24 cellular contexts compared by ENCODE assay signal in the genomic region with DNA sequence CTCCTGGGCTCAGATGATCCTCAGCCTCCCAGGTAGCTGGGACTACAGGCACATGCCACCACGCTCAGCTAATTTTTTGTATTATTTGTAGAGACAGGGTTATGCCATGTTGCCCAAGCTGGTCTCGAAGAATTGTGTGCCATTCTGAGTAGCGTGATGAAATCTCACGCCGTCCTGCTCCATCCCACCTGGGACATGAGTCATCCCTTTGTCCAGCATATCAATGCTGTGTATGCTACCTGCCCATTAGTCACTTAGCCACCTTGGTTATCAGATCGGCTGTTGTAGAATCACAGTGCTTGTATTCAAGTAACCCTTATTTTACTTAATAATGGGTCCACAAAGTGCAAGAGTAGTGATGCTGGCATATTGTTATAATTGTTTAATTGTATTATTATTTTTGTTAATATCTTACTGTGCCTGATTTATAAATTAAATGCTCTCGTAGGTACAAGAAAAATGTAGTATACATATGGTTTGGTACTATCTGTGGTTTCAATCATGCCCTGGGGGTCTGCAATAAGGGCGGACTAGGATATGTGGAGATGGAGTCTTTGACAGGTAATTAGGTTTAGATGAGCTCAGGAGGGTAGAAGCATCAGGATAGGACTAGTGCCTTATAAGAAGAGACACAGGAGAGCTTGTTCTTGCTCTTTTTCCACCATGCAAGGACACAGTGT. TPM values are rescaled to one million over a fixed set of nuclear protein-coding genes. Genes with fewer than 3 reads are reported as not detected.
"Had no signal": no experiment of that assay in that cellular context is flagged by ENCODE, and none has a peak within 500 bp of the region (broad histone marks: within the 10 kb centered on the region; RNA-seq: fewer than 3 reads in every experiment).

No MANE protein-coding gene starts in this region.

- H3K36me3 Mint-ChIP-seq: activated naive CD8-positive, alpha-beta T cell treated with anti-CD3 and anti-CD28 coated beads, Interleukin-2, amount 10 ng/mL, durations not matched to agents 7 days and 5 days; natural killer cell treated with Interleukin-12 subunit alpha and Interleukin-12 subunit beta and Interleukin-15 and Interleukin-18, amount 100 ng/mL, for 72 hours; WTC11 had no signal

- ATAC-seq: left lung; natural killer cell treated with Interleukin-12 subunit alpha and Interleukin-12 subunit beta and Interleukin-15 and Interleukin-18, amount 100 ng/mL, for 72 hours; WTC11 had no signal

- H3K4me3 Mint-ChIP-seq: activated naive CD4-positive, alpha-beta T cell treated with anti-CD3 and anti-CD28 coated beads for 36 hours; activated naive CD8-positive, alpha-beta T cell treated with anti-CD3 and anti-CD28 coated beads, Interleukin-2, amount 10 ng/mL, durations not matched to agents 7 days and 5 days; natural killer cell treated with Interleukin-12 subunit alpha and Interleukin-12 subunit beta and Interleukin-15 and Interleukin-18, amount 100 ng/mL, for 72 hours; stimulated activated naive CD8-positive, alpha-beta T cell treated with anti-CD3 and anti-CD28 coated beads, Interleukin-15, Interleukin-2, amounts not matched to agents 100 ng/mL and 50 ng/mL, for 24 hours; T-helper 1 cell treated with Interleukin-12 subunit alpha and Interleukin-12 subunit beta and Interleukin-4 antibody, amounts not matched to agents 30 μg/mL and 1 μg/mL, for 36 hours; WTC11 had no signal

- H3K4me1 Mint-ChIP-seq: activated naive CD8-positive, alpha-beta T cell treated with anti-CD3 and anti-CD28 coated beads, Interleukin-2, amount 10 ng/mL, durations not matched to agents 7 days and 5 days; WTC11 had no signal

- H3K9me3 ChIP-seq: left lung, thyroid gland had no signal

- H3K4me3 ChIP-seq: left lung, thyroid gland had no signal

- H3K27ac ChIP-seq: left lung, thyroid gland had no signal

- H3K9me3 Mint-ChIP-seq: activated naive CD4-positive, alpha-beta T cell treated with anti-CD3 and anti-CD28 coated beads for 36 hours; activated naive CD8-positive, alpha-beta T cell treated with anti-CD3 and anti-CD28 coated beads, Interleukin-2, amount 10 ng/mL, durations not matched to agents 7 days and 5 days; natural killer cell treated with Interleukin-12 subunit alpha and Interleukin-12 subunit beta and Interleukin-15 and Interleukin-18, amount 100 ng/mL, for 72 hours; stimulated activated naive CD8-positive, alpha-beta T cell treated with anti-CD3 and anti-CD28 coated beads, Interleukin-15, Interleukin-2, amounts not matched to agents 100 ng/mL and 50 ng/mL, for 24 hours; T-helper 1 cell treated with Interleukin-12 subunit alpha and Interleukin-12 subunit beta and Interleukin-4 antibody, amounts not matched to agents 30 μg/mL and 1 μg/mL, for 36 hours had no signal

- H3K27me3 ChIP-seq: left lung, thyroid gland had no signal

- H3K27ac Mint-ChIP-seq: activated naive CD4-positive, alpha-beta T cell treated with anti-CD3 and anti-CD28 coated beads for 36 hours; activated naive CD8-positive, alpha-beta T cell treated with anti-CD3 and anti-CD28 coated beads, Interleukin-2, amount 10 ng/mL, durations not matched to agents 7 days and 5 days; natural killer cell treated with Interleukin-12 subunit alpha and Interleukin-12 subunit beta and Interleukin-15 and Interleukin-18, amount 100 ng/mL, for 72 hours; progenitor cell of endocrine pancreas; stimulated activated naive CD8-positive, alpha-beta T cell treated with anti-CD3 and anti-CD28 coated beads, Interleukin-15, Interleukin-2, amounts not matched to agents 100 ng/mL and 50 ng/mL, for 24 hours; T-helper 1 cell treated with Interleukin-12 subunit alpha and Interleukin-12 subunit beta and Interleukin-4 antibody, amounts not matched to agents 30 μg/mL and 1 μg/mL, for 36 hours; WTC11 had no signal

- H3K4me1 ChIP-seq: left lung, thyroid gland had no signal

- H3K36me3 ChIP-seq: left lung, thyroid gland had no signal

- DNase-seq: activated CD8-positive, alpha-beta memory T cell treated with anti-CD3 and anti-CD28 coated beads for 24 hours; activated CD8-positive, alpha-beta memory T cell treated with anti-CD3 and anti-CD28 coated beads, Interleukin-2, amount 50 U/mL, for 4 hours; activated naive CD4-positive, alpha-beta T cell treated with anti-CD3 and anti-CD28 coated beads for 36 hours; activated naive CD8-positive, alpha-beta T cell treated with anti-CD3 and anti-CD28 coated beads, Interleukin-2, amount 10 ng/mL, durations not matched to agents 7 days and 5 days; activated T-cell treated with anti-CD3 and anti-CD28 coated beads, Interleukin-2, amount 50 U/mL, for 48 hours; amniotic stem cell; cortex of kidney; foreskin melanocyte; kidney glomerular epithelial cell; left lung; midbrain; stimulated activated CD4-positive, alpha-beta T cell treated with anti-CD3 and anti-CD28 coated beads, Interleukin-12 subunit alpha, Interleukin-12 subunit beta, amount 100 ng/mL, for 4 hours; stimulated activated CD4-positive, alpha-beta T cell treated with anti-CD3 and anti-CD28 coated beads, Interleukin-4, amount 100 ng/mL, for 4 hours; substantia nigra; T1000; thyroid gland had no signal

RNA-seq across cellular contexts. Expression of a gene that starts 26.6 kb away (rescaled TPM):
- total RNA-seq: activated naive CD4-positive, alpha-beta T cell treated with anti-CD3 and anti-CD28 coated beads for 36 hours; activated naive CD8-positive, alpha-beta T cell treated with anti-CD3 and anti-CD28 coated beads, Interleukin-2, amount 10 ng/mL, durations not matched to agents 7 days and 5 days; cerebellum; left lung; lung microvascular endothelial cell; natural killer cell treated with Interleukin-12 subunit alpha and Interleukin-12 subunit beta and Interleukin-15 and Interleukin-18, amount 100 ng/mL, for 72 hours; osteocyte; thyroid gland; WTC11 had no signal

RNA-seq across cellular contexts. Expression of a gene that starts 59.3 kb away (rescaled TPM):
- total RNA-seq: activated naive CD4-positive, alpha-beta T cell treated with anti-CD3 and anti-CD28 coated beads for 36 hours; activated naive CD8-positive, alpha-beta T cell treated with anti-CD3 and anti-CD28 coated beads, Interleukin-2, amount 10 ng/mL, durations not matched to agents 7 days and 5 days; cerebellum; lung microvascular endothelial cell; natural killer cell treated with Interleukin-12 subunit alpha and Interleukin-12 subunit beta and Interleukin-15 and Interleukin-18, amount 100 ng/mL, for 72 hours; osteocyte; WTC11 had no signal
